In the genomic region with DNA sequence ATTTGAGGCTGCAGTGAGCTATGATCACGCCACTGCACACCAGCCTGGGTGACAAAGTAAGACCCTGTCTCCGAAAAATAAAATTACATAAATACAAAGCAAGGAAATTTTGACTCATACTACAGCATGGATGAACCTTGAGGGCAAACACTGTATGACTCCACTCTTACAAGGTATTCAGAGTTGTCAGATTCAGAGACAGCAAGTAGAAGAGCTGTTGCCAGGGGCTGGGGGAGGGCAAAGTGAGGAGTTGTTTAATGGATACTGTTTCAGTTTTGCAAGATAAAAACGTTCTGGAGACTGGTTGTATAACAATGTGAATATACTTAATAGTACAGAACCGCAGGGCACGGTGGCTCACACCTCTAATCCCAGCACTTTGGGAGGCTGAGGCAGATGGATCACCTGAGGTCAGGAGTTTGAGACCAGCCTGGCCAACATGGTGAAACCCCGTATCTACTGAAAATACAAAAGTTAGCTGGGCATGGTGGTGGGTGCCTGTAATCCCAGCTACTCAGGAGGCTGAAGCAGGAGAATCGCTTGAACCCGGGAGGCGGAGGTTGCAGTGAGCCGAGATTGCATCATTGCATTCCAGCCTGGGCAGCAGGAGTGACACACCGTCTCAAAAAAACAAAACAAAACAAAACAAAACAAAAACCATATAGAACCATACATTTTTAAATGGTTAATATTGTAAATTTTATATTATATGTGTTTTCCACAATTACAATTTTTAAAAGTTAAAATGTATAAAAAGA, we compare ENCODE assay signal across 2 cellular contexts.
TF ChIP-seq lines count a peak whose summit lies in the region.
"Not testable (repeated sequence)": the region's sequence is repeated elsewhere in the genome, so short reads cannot be mapped to it uniquely, and the experiment has no call there.

No MANE protein-coding gene starts in this region.

TF ChIP-seq in WTC11, 78 proteins besides CTCF, POLR2A, EP300 and RAD21:
- TF ChIP-seq GABPB1 (CRISPR knock-in tag; IDR thresholded peaks at IDR 0.05) = peak; percentile 80

TF ChIP-seq in K562, 482 proteins besides CTCF, POLR2A, EP300 and RAD21:
- TF ChIP-seq CEBPB (tag; IDR thresholded peaks at IDR 0.05) (peak; percentile 80), DPF2 (IDR thresholded peaks at IDR 0.05) (peak; percentile 27; the same call in 1 of the 2 replicates), ZSCAN32 (CRISPR knock-in tag; IDR thresholded peaks at IDR 0.05) (0 out of 2 replicates have a peak, but pooled peaks have one; percentile 37), ZNF589 (CRISPR knock-in tag; IDR thresholded peaks at IDR 0.05; ENCODE audit: low read depth) (peak; percentile 50; the same call in 1 of the 2 replicates), NRF1 (conservative IDR thresholded peaks at IDR 0.05 in 1 of 2, IDR thresholded peaks at IDR 0.05 in 1 of 2) (0 out of 4 replicates have a peak, but pooled peaks of 1 of the 2 experiments have one; percentile 14), CEBPG (CRISPR knock-in tag; IDR thresholded peaks at IDR 0.05) (peak; percentile 75), CEBPG (tag; conservative IDR thresholded peaks at IDR 0.05 in 1 of 2, IDR thresholded peaks at IDR 0.05 in 1 of 2) (peak; percentile 81 to 85), SMARCE1 (IDR thresholded peaks at IDR 0.05) (0 out of 2 replicates have a peak, but pooled peaks have one; percentile 24), SMARCA4 (IDR thresholded peaks at IDR 0.05) (peak; percentile 34; the same call in 1 of the 2 replicates), FOSL1 (tag; conservative IDR thresholded peaks at IDR 0.05) (0 out of 2 replicates have a peak, but pooled peaks have one; percentile 26), ATF7 (IDR thresholded peaks at IDR 0.05) (peak; percentile 60; the same call in 1 of the 2 replicates), EP400 (IDR thresholded peaks at IDR 0.05) (0 out of 2 replicates have a peak, but pooled peaks have one; percentile 33)
- TF ChIP-seq, protein P1, sequence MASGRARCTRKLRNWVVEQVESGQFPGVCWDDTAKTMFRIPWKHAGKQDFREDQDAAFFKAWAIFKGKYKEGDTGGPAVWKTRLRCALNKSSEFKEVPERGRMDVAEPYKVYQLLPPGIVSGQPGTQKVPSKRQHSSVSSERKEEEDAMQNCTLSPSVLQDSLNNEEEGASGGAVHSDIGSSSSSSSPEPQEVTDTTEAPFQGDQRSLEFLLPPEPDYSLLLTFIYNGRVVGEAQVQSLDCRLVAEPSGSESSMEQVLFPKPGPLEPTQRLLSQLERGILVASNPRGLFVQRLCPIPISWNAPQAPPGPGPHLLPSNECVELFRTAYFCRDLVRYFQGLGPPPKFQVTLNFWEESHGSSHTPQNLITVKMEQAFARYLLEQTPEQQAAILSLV (tag; IDR thresholded peaks at IDR 0.05) = peak; percentile 54; the same call in 1 of the 2 replicates
- TF ChIP-seq, protein P2, sequence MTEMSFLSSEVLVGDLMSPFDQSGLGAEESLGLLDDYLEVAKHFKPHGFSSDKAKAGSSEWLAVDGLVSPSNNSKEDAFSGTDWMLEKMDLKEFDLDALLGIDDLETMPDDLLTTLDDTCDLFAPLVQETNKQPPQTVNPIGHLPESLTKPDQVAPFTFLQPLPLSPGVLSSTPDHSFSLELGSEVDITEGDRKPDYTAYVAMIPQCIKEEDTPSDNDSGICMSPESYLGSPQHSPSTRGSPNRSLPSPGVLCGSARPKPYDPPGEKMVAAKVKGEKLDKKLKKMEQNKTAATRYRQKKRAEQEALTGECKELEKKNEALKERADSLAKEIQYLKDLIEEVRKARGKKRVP (CRISPR knock-in tag; IDR thresholded peaks at IDR 0.05) = peak; percentile 66; the same call in 1 of the 2 replicates
- TF ChIP-seq, protein P3, sequence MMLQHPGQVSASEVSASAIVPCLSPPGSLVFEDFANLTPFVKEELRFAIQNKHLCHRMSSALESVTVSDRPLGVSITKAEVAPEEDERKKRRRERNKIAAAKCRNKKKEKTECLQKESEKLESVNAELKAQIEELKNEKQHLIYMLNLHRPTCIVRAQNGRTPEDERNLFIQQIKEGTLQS (IDR thresholded peaks at IDR 0.05) = peak; percentile 96
- TF ChIP-seq, protein P3 (CRISPR knock-in tag; conservative IDR thresholded peaks at IDR 0.05) = not testable (repeated sequence)
